Comparison of ENCODE assay signal across 8 cellular contexts in genomic region chr6:125957845-125958244, GRCh38. TPM values are rescaled to one million over a fixed set of nuclear protein-coding genes. Genes with fewer than 3 reads are reported as not detected.
DNase-seq lines count a peak whose midpoint lies in the region; ATAC-seq and TF ChIP-seq lines count a peak whose summit lies in the region.

No MANE protein-coding gene starts in this region.

- no peaks in the 10 kb centered on the region for H4K20me1 ChIP-seq in PC-3 (ENCODE audit: low read length)

- peak; percentile 24 for DNase-seq in DMS 273 (lab: John Stamatoyannopoulos, UW; ENCODE audit: unreplicated experiment)
- no peak for DNase-seq in DMS 273 treated with DMSO at 0.1 percent for 48 hours (lab: John Stamatoyannopoulos, UW)
- peak; percentile 58 for DNase-seq in PC-3
- DNase-seq in fibroblast of mammary gland (ENCODE audit: low read depth): peak; percentile 71
- no peak for DNase-seq in psoas muscle
- DNase-seq in activated T-cell treated with anti-CD3 and anti-CD28 coated beads, Interleukin-2, amount 50 U/mL, for 72 hours: no peak
- no peak for DNase-seq in type B pancreatic cell (ENCODE audit: extremely low spot score, unreplicated experiment)
- no peak for DNase-seq in KG1 (lab: John Stamatoyannopoulos, UW)

- H3K4me2 ChIP-seq in PC-3 (ENCODE audit: low read length): peak overlapping the region; percentile 84

- 44 to 49% (median 45%) methylated on average over 4 of the region's 4 CpGs for WGBS in psoas muscle, 3 donors

- H3K36me3 Mint-ChIP-seq in activated T-cell treated with anti-CD3 and anti-CD28 coated beads, Interleukin-2, amount 50 U/mL, for 72 hours (ENCODE audit: insufficient read depth in 2 of 2): no peaks in the 10 kb centered on the region
- H3K36me3 Mint-ChIP-seq in type B pancreatic cell: no peaks in the 10 kb centered on the region

- CTCF ChIA-PET in PC-3 (lab: Charles Lee): no interaction called here

- H3K9ac ChIP-seq in PC-3 (ENCODE audit: low read length): peak overlapping the region; percentile 93

- H3K36me3 ChIP-seq in PC-3 (ENCODE audit: low read depth, low read length) (no peaks in the 10 kb centered on the region), psoas muscle (ENCODE audit: insufficient read depth in 1 of 2, low read depth in 1 of 2) (peaks cover 0 to 9% of the 10 kb centered on the region in 2 donors)

- peak overlapping the region; percentile 99 for H2AFZ ChIP-seq in PC-3 (ENCODE audit: low read length)

- no peak overlapping the region for H3K27ac ChIP-seq in PC-3 (ENCODE audit: low read length)
- H3K27ac ChIP-seq in psoas muscle: peak overlapping the region; percentile 98

- H3K79me2 ChIP-seq in PC-3 (ENCODE audit: low read length): peaks cover 19% of the 10 kb centered on the region

- no peak overlapping the region for H3K27ac Mint-ChIP-seq in activated T-cell treated with anti-CD3 and anti-CD28 coated beads, Interleukin-2, amount 50 U/mL, for 72 hours
- H3K27ac Mint-ChIP-seq in type B pancreatic cell: no peak overlapping the region

- H3K4me1 Mint-ChIP-seq in activated T-cell treated with anti-CD3 and anti-CD28 coated beads, Interleukin-2, amount 50 U/mL, for 72 hours (ENCODE audit: low read depth): peaks cover 4% of the 10 kb centered on the region
- H3K4me1 Mint-ChIP-seq in type B pancreatic cell (ENCODE audit: unreplicated experiment): peaks cover 2% of the 10 kb centered on the region

- intact Hi-C loops in PC-3 (cut with micrococcal nuclease): loop anchor here (1.0 to 5.0 kb wide), 2 partner anchors 16 to 86 kb away; no protein-coding TSS in a partner anchor
- intact Hi-C loops in psoas muscle (cut with DNase I): loop anchor here (2.0 to 10.0 kb wide), 6 partner anchors 41 to 651 kb away; partner anchors contain the start of gene NCOA7 (in 1 of the 2)

- POLR2A ChIA-PET in PC-3 (lab: Charles Lee; ENCODE audit: unreplicated experiment): interaction anchor here (0.6 kb wide), 1 partner anchor 1138 kb away, joined by 4 read pairs; no protein-coding TSS in a partner anchor

- ATAC-seq in PC-3 (peak; percentile 54), psoas muscle (peak in 2 of 4 donors; percentile 25 to 53)
- no peak for ATAC-seq in activated T-cell treated with anti-CD3 and anti-CD28 coated beads, Interleukin-2, amount 50 U/mL, for 72 hours (replicated peaks in 1 of 2)

- H3K4me3 ChIP-seq in PC-3 (ENCODE audit: low read length): peak overlapping the region; percentile 98
- peak overlapping the region; percentile 84 for H3K4me3 ChIP-seq in fibroblast of mammary gland (ENCODE audit: control insufficient read depth, low read depth, low read length)
- H3K4me3 ChIP-seq in psoas muscle: peak overlapping the region; percentile 97

- H3K9me2 ChIP-seq in PC-3 (replicated peaks; ENCODE audit: low read length): no peaks in the 10 kb centered on the region

- H3K27me3 ChIP-seq in PC-3 (ENCODE audit: low read length): no peaks in the 10 kb centered on the region
- peaks cover 0 to 8% (median 0%) of the 10 kb centered on the region in 3 donors for H3K27me3 ChIP-seq in psoas muscle (ENCODE audit: insufficient read depth in 3 of 3, low read length in 2 of 3)

- H3K9me3 Mint-ChIP-seq in activated T-cell treated with anti-CD3 and anti-CD28 coated beads, Interleukin-2, amount 50 U/mL, for 72 hours: no peaks in the 10 kb centered on the region
- no peaks in the 10 kb centered on the region for H3K9me3 Mint-ChIP-seq in type B pancreatic cell

- H3K9me3 ChIP-seq in PC-3 (ENCODE audit: low read length): no peaks in the 10 kb centered on the region
- no peaks in the 10 kb centered on the region for H3K9me3 ChIP-seq in psoas muscle

- TF ChIP-seq CTCF in PC-3 (conservative IDR thresholded peaks at IDR 0.05; ENCODE audit: low read depth, low read length) (no peak), fibroblast of mammary gland (conservative IDR thresholded peaks at IDR 0.05; ENCODE audit: control insufficient read depth, insufficient read depth, low read depth, low read length) (no peak), psoas muscle (IDR thresholded peaks at IDR 0.05) (no peak), type B pancreatic cell (conservative IDR thresholded peaks at IDR 0.05) (no peak)

- H3K4me1 ChIP-seq in PC-3 (ENCODE audit: insufficient read depth, low read length): peaks cover 10% of the 10 kb centered on the region; the same call in 1 of the 2 replicates
- peaks cover 15% of the 10 kb centered on the region for H3K4me1 ChIP-seq in psoas muscle

- no peaks in the 10 kb centered on the region for H3F3A ChIP-seq in PC-3 (ENCODE audit: low read length, unreplicated experiment)

- H3K27me3 Mint-ChIP-seq in activated T-cell treated with anti-CD3 and anti-CD28 coated beads, Interleukin-2, amount 50 U/mL, for 72 hours (ENCODE audit: low read depth): peaks cover 7% of the 10 kb centered on the region
- H3K27me3 Mint-ChIP-seq in type B pancreatic cell: no peaks in the 10 kb centered on the region

- BruUV-seq in PC-3 (replicated peaks; lab: Mats Ljungman, UMichigan): TSS peak; percentile 42

- H3K4me3 Mint-ChIP-seq in activated T-cell treated with anti-CD3 and anti-CD28 coated beads, Interleukin-2, amount 50 U/mL, for 72 hours: no peak overlapping the region
- H3K4me3 Mint-ChIP-seq in type B pancreatic cell: no peak overlapping the region

RNA-seq across cellular contexts. Expression of gene HINT3, which starts 1.3 kb away (rescaled TPM):
- total RNA-seq in PC-3 (2014; rRNA removed) (7.8 and 8.0 TPM in 2 replicates), psoas muscle (10 to 100 TPM; 55.2 to 79.9 (median 59.5) TPM), type B pancreatic cell (ENCODE audit: low replicate concordance) (14.8 and 19.9 TPM in 2 replicates)
- 10 to 100 TPM; 24.0 to 79.4 (median 40.8) TPM for polyA plus RNA-seq in psoas muscle
- 10 to 100 TPM; 15.2 to 19.3 TPM for total RNA-seq in activated T-cell treated with anti-CD3 and anti-CD28 coated beads, Interleukin-2, amount 50 U/mL, for 72 hours

RNA-seq across cellular contexts. Expression of gene TRMT11, which starts 28.5 kb away (rescaled TPM):
- total RNA-seq in PC-3 (2014; rRNA removed) (17.9 and 23.5 TPM in 2 replicates), psoas muscle (1 to 10 TPM; 7.1 to 9.3 (median 8.6) TPM), type B pancreatic cell (ENCODE audit: low replicate concordance) (16.3 and 22.3 TPM in 2 replicates)
- 1 to 10 TPM; 4.1 to 7.8 (median 6.2) TPM for polyA plus RNA-seq in psoas muscle
- 10 to 100 TPM; 29.1 to 29.9 TPM for total RNA-seq in activated T-cell treated with anti-CD3 and anti-CD28 coated beads, Interleukin-2, amount 50 U/mL, for 72 hours

Comparison
In these comparisons a context has a peak if more than half of its experiments do, and no peak if none do; other contexts are left out.
1. DNase-seq: peak in DMS 273 (single experiment), PC-3 (single experiment) and fibroblast of mammary gland (single experiment); none in DMS 273 treated with DMSO at 0.1 percent for 48 hours (single experiment), psoas muscle (0 of 2), activated T-cell treated with anti-CD3 and anti-CD28 coated beads, Interleukin-2, amount 50 U/mL, for 72 hours (0 of 2), type B pancreatic cell (single experiment) and KG1 (single experiment).
2. Peak in every context shown above with its lines, with median percentiles within 50 percentile points of each other: H3K4me3 ChIP-seq.